26 cellular contexts compared by ENCODE assay signal in genomic region chr17:51064061-51064735, GRCh38. TPM values are rescaled to one million over a fixed set of nuclear protein-coding genes. Genes with fewer than 3 reads are reported as not detected.
DNase-seq lines count a peak whose midpoint lies in the region; ATAC-seq and TF ChIP-seq lines count a peak whose summit lies in the region.
"Had no signal": no experiment of that assay in that cellular context is flagged by ENCODE, and none has a peak within 500 bp of the region (broad histone marks: within the 10 kb centered on the region; RNA-seq: fewer than 3 reads in every experiment).

No MANE protein-coding gene starts in this region.

- no peaks in the 10 kb centered on the region for H3K9me3 ChIP-seq in neutrophil
- no peaks in the 10 kb centered on the region for H3K9me3 ChIP-seq in CD8-positive, alpha-beta T cell (ENCODE audit: low read length)
- H3K9me3 ChIP-seq: BLaER1 treated with 17β-estradiol and CSF1 and Interleukin-3, amounts not matched to agents 10 nM and 100 nM had no signal

- H3K4me3 ChIP-seq in neutrophil (ENCODE audit: low read depth in 1 of 2, low read length in 1 of 2) = no peak overlapping the region
- H3K4me3 ChIP-seq in CD8-positive, alpha-beta T cell (ENCODE audit: low read depth, low read length) = no peak overlapping the region
- H3K4me3 ChIP-seq: BLaER1 treated with 17β-estradiol and CSF1 and Interleukin-3, amounts not matched to agents 10 nM and 100 nM; skin epidermis had no signal

- H3K36me3 ChIP-seq in neutrophil = no peaks in the 10 kb centered on the region
- no peaks in the 10 kb centered on the region for H3K36me3 ChIP-seq in CD8-positive, alpha-beta T cell (ENCODE audit: insufficient read depth, low read length)

- peaks cover 8% of the 10 kb centered on the region for H3K4me1 Mint-ChIP-seq in endothelial cell (ENCODE audit: unreplicated experiment)
- peaks cover 11% of the 10 kb centered on the region for H3K4me1 Mint-ChIP-seq in activated naive CD8-positive, alpha-beta T cell treated with anti-CD3 and anti-CD28 coated beads, Interleukin-2, amount 50 U/mL, for 24 hours
- H3K4me1 Mint-ChIP-seq in CD8-positive, alpha-beta T cell (ENCODE audit: low read depth) = peaks cover 29% of the 10 kb centered on the region
- H3K4me1 Mint-ChIP-seq: activated CD8-positive, alpha-beta memory T cell treated with anti-CD3 and anti-CD28 coated beads, Interleukin-2, amount 10 ng/mL, durations not matched to agents 7 days and 5 days; WTC11 had no signal

- H3K27ac Mint-ChIP-seq in endothelial cell (ENCODE audit: unreplicated experiment) = peak overlapping the region; percentile 1
- no peak overlapping the region for H3K27ac Mint-ChIP-seq in activated naive CD8-positive, alpha-beta T cell treated with anti-CD3 and anti-CD28 coated beads, Interleukin-2, amount 50 U/mL, for 24 hours
- H3K27ac Mint-ChIP-seq in CD8-positive, alpha-beta T cell = no peak overlapping the region
- H3K27ac Mint-ChIP-seq: activated CD8-positive, alpha-beta memory T cell treated with anti-CD3 and anti-CD28 coated beads, Interleukin-2, amount 10 ng/mL, durations not matched to agents 7 days and 5 days; activated naive CD4-positive, alpha-beta T cell treated with anti-CD3 and anti-CD28 coated beads for 36 hours; activated T-cell treated with anti-CD3 and anti-CD28 coated beads, Interleukin-2, amount 50 U/mL, for 72 hours; stimulated activated effector memory CD8-positive, alpha-beta T cell treated with anti-CD3 and anti-CD28 coated beads, Interleukin-12 subunit alpha, Interleukin-12 subunit beta, amount 100 ng/mL, for 72 hours; WTC11 had no signal

- CTCF ChIA-PET in CD8-positive, alpha-beta T cell (lab: Charles Lee) = no interaction called here

- peak; percentile 41 for DNase-seq in ELR (ENCODE audit: low read depth)
- peak; percentile 48 for DNase-seq in M059J (ENCODE audit: low read depth)
- no peak for DNase-seq in endothelial cell (ENCODE audit: low spot score)
- DNase-seq in activated naive CD8-positive, alpha-beta T cell treated with anti-CD3 and anti-CD28 coated beads, Interleukin-2, amount 50 U/mL, for 24 hours = no peak
- no peak for DNase-seq in CD8-positive, alpha-beta T cell
- DNase-seq: activated CD4-positive, alpha-beta T cell treated with anti-CD3 and anti-CD28 coated beads, Interleukin-2, amount 50 U/mL, for 1 hour; activated CD8-positive, alpha-beta memory T cell treated with anti-CD3 and anti-CD28 coated beads, Interleukin-2, amount 10 ng/mL, durations not matched to agents 7 days and 5 days; activated naive CD4-positive, alpha-beta T cell treated with anti-CD3 and anti-CD28 coated beads for 36 hours; activated T-cell treated with anti-CD3 and anti-CD28 coated beads, Interleukin-2, amount 50 U/mL, for 72 hours; caudate nucleus; DND-41; head of caudate nucleus; naive thymus-derived CD4-positive, alpha-beta T cell; NCI-H1092; NCI-H187 treated with DMSO at 0.1 percent for 48 hours; NCI-H69; occipital lobe; stimulated activated CD4-positive, alpha-beta T cell treated with anti-CD3 and anti-CD28 coated beads, Interleukin-2, amount 100 ng/mL, for 48 hours; T-helper 9 cell had no signal

- TF ChIP-seq CTCF in endothelial cell (IDR thresholded peaks at IDR 0.05; ENCODE audit: unreplicated experiment) = no peak
- no peak for TF ChIP-seq CTCF in neutrophil (IDR thresholded peaks at IDR 0.05)
- TF ChIP-seq CTCF in CD8-positive, alpha-beta T cell (IDR thresholded peaks at IDR 0.05) = no peak

- peaks cover 8 to 10% of the 10 kb centered on the region in 2 experiments for H3K4me1 ChIP-seq in neutrophil (ENCODE audit: control insufficient read depth in 1 of 2, insufficient read depth in 1 of 2, low read depth in 1 of 2, low read length in 1 of 2)
- peaks cover 4% of the 10 kb centered on the region for H3K4me1 ChIP-seq in CD8-positive, alpha-beta T cell (ENCODE audit: insufficient read depth, low read length)

- H3K9me3 Mint-ChIP-seq in endothelial cell (ENCODE audit: unreplicated experiment) = no peaks in the 10 kb centered on the region
- no peaks in the 10 kb centered on the region for H3K9me3 Mint-ChIP-seq in activated naive CD8-positive, alpha-beta T cell treated with anti-CD3 and anti-CD28 coated beads, Interleukin-2, amount 50 U/mL, for 24 hours
- no peaks in the 10 kb centered on the region for H3K9me3 Mint-ChIP-seq in CD8-positive, alpha-beta T cell
- H3K9me3 Mint-ChIP-seq: activated naive CD4-positive, alpha-beta T cell treated with anti-CD3 and anti-CD28 coated beads for 36 hours; activated T-cell treated with anti-CD3 and anti-CD28 coated beads, Interleukin-2, amount 50 U/mL, for 72 hours; naive thymus-derived CD4-positive, alpha-beta T cell; stimulated activated effector memory CD8-positive, alpha-beta T cell treated with anti-CD3 and anti-CD28 coated beads, Interleukin-12 subunit alpha, Interleukin-12 subunit beta, amount 100 ng/mL, for 72 hours; WTC11 had no signal

- intact Hi-C loops in CD8-positive, alpha-beta T cell (cut with DNase I, micrococcal nuclease) = no loop called here

- no peak overlapping the region for H3K4me3 Mint-ChIP-seq in endothelial cell (ENCODE audit: unreplicated experiment)
- H3K4me3 Mint-ChIP-seq in activated naive CD8-positive, alpha-beta T cell treated with anti-CD3 and anti-CD28 coated beads, Interleukin-2, amount 50 U/mL, for 24 hours = no peak overlapping the region
- no peak overlapping the region for H3K4me3 Mint-ChIP-seq in CD8-positive, alpha-beta T cell
- H3K4me3 Mint-ChIP-seq: activated CD8-positive, alpha-beta memory T cell treated with anti-CD3 and anti-CD28 coated beads, Interleukin-2, amount 10 ng/mL, durations not matched to agents 7 days and 5 days; activated naive CD4-positive, alpha-beta T cell treated with anti-CD3 and anti-CD28 coated beads for 36 hours; activated T-cell treated with anti-CD3 and anti-CD28 coated beads, Interleukin-2, amount 50 U/mL, for 72 hours; naive thymus-derived CD4-positive, alpha-beta T cell; stimulated activated effector memory CD8-positive, alpha-beta T cell treated with anti-CD3 and anti-CD28 coated beads, Interleukin-12 subunit alpha, Interleukin-12 subunit beta, amount 100 ng/mL, for 72 hours; WTC11 had no signal

- POLR2A ChIA-PET in CD8-positive, alpha-beta T cell (lab: Charles Lee) = no interaction called here

- ATAC-seq in activated naive CD8-positive, alpha-beta T cell treated with anti-CD3 and anti-CD28 coated beads, Interleukin-2, amount 50 U/mL, for 24 hours = no peak
- ATAC-seq in HG02938 (IDR thresholded peaks at IDR 0.05; ENCODE audit: unreplicated experiment) = no peak
- no peak for ATAC-seq in CD8-positive, alpha-beta T cell
- ATAC-seq: activated CD8-positive, alpha-beta memory T cell treated with anti-CD3 and anti-CD28 coated beads, Interleukin-2, amount 10 ng/mL, durations not matched to agents 7 days and 5 days; activated T-cell treated with anti-CD3 and anti-CD28 coated beads, Interleukin-2, amount 50 U/mL, for 72 hours; naive thymus-derived CD4-positive, alpha-beta T cell; Right ventricle myocardium inferior; stimulated activated effector memory CD8-positive, alpha-beta T cell treated with anti-CD3 and anti-CD28 coated beads, Interleukin-12 subunit alpha, Interleukin-12 subunit beta, amount 100 ng/mL, for 72 hours; WTC11 had no signal

- no peaks in the 10 kb centered on the region for H3K27me3 ChIP-seq in neutrophil
- H3K27me3 ChIP-seq in CD8-positive, alpha-beta T cell (ENCODE audit: insufficient read depth, low read length) = no peaks in the 10 kb centered on the region
- H3K27me3 ChIP-seq: BLaER1 treated with 17β-estradiol and CSF1 and Interleukin-3, amounts not matched to agents 10 nM and 100 nM had no signal

- no peaks in the 10 kb centered on the region for H3K36me3 Mint-ChIP-seq in endothelial cell (ENCODE audit: low read depth, unreplicated experiment)
- H3K36me3 Mint-ChIP-seq in activated naive CD8-positive, alpha-beta T cell treated with anti-CD3 and anti-CD28 coated beads, Interleukin-2, amount 50 U/mL, for 24 hours (ENCODE audit: low read depth) = no peaks in the 10 kb centered on the region
- H3K36me3 Mint-ChIP-seq in CD8-positive, alpha-beta T cell = peaks cover 15% of the 10 kb centered on the region
- H3K36me3 Mint-ChIP-seq: WTC11 had no signal

- peak overlapping the region; percentile 50 for H3K27ac ChIP-seq in neutrophil
- no peak overlapping the region for H3K27ac ChIP-seq in CD8-positive, alpha-beta T cell (ENCODE audit: low read depth, low read length)
- H3K27ac ChIP-seq: BLaER1 treated with 17β-estradiol and CSF1 and Interleukin-3, amounts not matched to agents 10 nM and 100 nM; skin epidermis had no signal

- H3K27me3 Mint-ChIP-seq in endothelial cell (ENCODE audit: unreplicated experiment) = peaks cover 1% of the 10 kb centered on the region
- H3K27me3 Mint-ChIP-seq in activated naive CD8-positive, alpha-beta T cell treated with anti-CD3 and anti-CD28 coated beads, Interleukin-2, amount 50 U/mL, for 24 hours = no peaks in the 10 kb centered on the region
- no peaks in the 10 kb centered on the region for H3K27me3 Mint-ChIP-seq in CD8-positive, alpha-beta T cell (ENCODE audit: low read depth)
- H3K27me3 Mint-ChIP-seq: activated CD8-positive, alpha-beta memory T cell treated with anti-CD3 and anti-CD28 coated beads, Interleukin-2, amount 10 ng/mL, durations not matched to agents 7 days and 5 days; naive thymus-derived CD4-positive, alpha-beta T cell had no signal

RNA-seq across cellular contexts. Expression of gene SPAG9, which starts 56.5 kb away (rescaled TPM):
- total RNA-seq in M059J (2014; rRNA removed; shearing (Covaris generic)) = 29.9 and 43.9 TPM in 2 replicates
- total RNA-seq in endothelial cell (ENCODE audit: unreplicated experiment) = 107 TPM
- total RNA-seq in CD8-positive, alpha-beta T cell = 10 to 100 TPM; 75.7 to 77.6 TPM

Comparison
In these comparisons a context has a peak if more than half of its experiments do, and no peak if none do; other contexts are left out.
1. DNase-seq: peak in ELR (single experiment) and M059J (single experiment); none in endothelial cell (single experiment), activated naive CD8-positive, alpha-beta T cell treated with anti-CD3 and anti-CD28 coated beads, Interleukin-2, amount 50 U/mL, for 24 hours (single experiment) and CD8-positive, alpha-beta T cell (0 of 7).